ENCODE assay signal across 8 cellular contexts in genomic region chr9:37592108-37592951, GRCh38. TPM values are rescaled to one million over a fixed set of nuclear protein-coding genes. Genes with fewer than 3 reads are reported as not detected.
DNase-seq lines count a peak whose midpoint lies in the region; ATAC-seq lines count a peak whose summit lies in the region.

Gene TOMM5, minus strand, starts transcription at chr9:37592597. Its CDS starts 65 bp downstream, at chr9:37592532.

- peaks cover 27% of the 10 kb centered on the region for H3K36me3 Mint-ChIP-seq in effector memory CD8-positive, alpha-beta T cell (ENCODE audit: insufficient read depth)
- H3K36me3 Mint-ChIP-seq in memory B cell: peaks cover 9% of the 10 kb centered on the region

- DNase-seq in COLO829 (ENCODE audit: low spot score): peak; percentile 87
- DNase-seq in HT1080 (ENCODE audit: low read depth): peak; percentile 86
- peak; percentile 50 to 54 for DNase-seq in NOMO-1 (lab: John Stamatoyannopoulos, UW; ENCODE audit: unreplicated experiment in 2 of 2)
- DNase-seq in activated CD8-positive, alpha-beta memory T cell treated with anti-CD3 and anti-CD28 coated beads for 4 hours (ENCODE audit: low read depth in 2 of 2): peak; percentile 73 to 83
- DNase-seq in effector memory CD8-positive, alpha-beta T cell: peak; percentile 86 to 87 (median 86)
- peak; percentile 74 to 84 for DNase-seq in memory B cell (ENCODE audit: low spot score in 2 of 2)
- DNase-seq in stimulated activated CD8-positive, alpha-beta memory T cell treated with anti-CD3 and anti-CD28 coated beads, Interleukin-12 subunit alpha, Interleukin-12 subunit beta, amount 100 ng/mL, for 24 hours (ENCODE audit: extremely low read depth): peak; percentile 76

- peaks cover 27 to 29% of the 10 kb centered on the region in 2 donors for H3K4me1 Mint-ChIP-seq in effector memory CD8-positive, alpha-beta T cell (ENCODE audit: low read depth in 2 of 2)
- H3K4me1 Mint-ChIP-seq in memory B cell: peaks cover 24% of the 10 kb centered on the region

- peak within 1 kb of the TSS; percentile 97 for H3K4me3 Mint-ChIP-seq in effector memory CD8-positive, alpha-beta T cell
- peak within 1 kb of the TSS; percentile 99 for H3K4me3 Mint-ChIP-seq in memory B cell

- peak; percentile 80 for ATAC-seq in GM21367 (IDR thresholded peaks at IDR 0.05; ENCODE audit: unreplicated experiment)
- ATAC-seq in effector memory CD8-positive, alpha-beta T cell (replicated peaks): peak; percentile 97
- ATAC-seq in memory B cell (ENCODE audit: low read depth): peak; percentile 91

- peaks cover 14 to 18% of the 10 kb centered on the region in 2 donors for H3K27me3 Mint-ChIP-seq in effector memory CD8-positive, alpha-beta T cell
- peaks cover 2% of the 10 kb centered on the region for H3K27me3 Mint-ChIP-seq in memory B cell

- H3K9me3 Mint-ChIP-seq in effector memory CD8-positive, alpha-beta T cell: no peaks in the 10 kb centered on the region
- H3K9me3 Mint-ChIP-seq in memory B cell: no peaks in the 10 kb centered on the region

- peak within 1 kb of the TSS; percentile 92 to 96 for H3K27ac Mint-ChIP-seq in effector memory CD8-positive, alpha-beta T cell
- H3K27ac Mint-ChIP-seq in memory B cell: peak within 1 kb of the TSS; percentile 92

RNA-seq across cellular contexts. Expression of gene TOMM5, which starts in this region (rescaled TPM):
- total RNA-seq in HT1080 (2014; rRNA removed; shearing (Covaris generic)): 371 and 411 TPM in 2 replicates
- 286 and 293 TPM in 2 replicates for polyA plus RNA-seq in HT1080 (2015; cell fraction: cytosol; rRNA removed)
- polyA plus RNA-seq in HT1080 (2015; cell fraction: nucleus; rRNA removed): 63.2 and 75.8 TPM in 2 replicates

Comparison
In these comparisons a context has a peak if more than half of its experiments do, and no peak if none do; other contexts are left out.
1. Peak in every context shown above with its lines: DNase-seq and ATAC-seq.